ENCODE assay signal across 1 cellular context in genomic region chr2:238449909-238450417, GRCh38.
TF ChIP-seq lines count a peak whose summit lies in the region.

No MANE protein-coding gene starts in this region.

TF ChIP-seq in HepG2, 621 proteins besides CTCF, POLR2A, EP300 and RAD21 (continued from another document and continues in another):
- peak; percentile 95 for TF ChIP-seq ZNF317 (CRISPR knock-in tag; IDR thresholded peaks at IDR 0.05)
- peak; percentile 93 for TF ChIP-seq ZNF609 (CRISPR knock-in tag; IDR thresholded peaks at IDR 0.05; ENCODE audit: borderline replicate concordance)
- TF ChIP-seq YEATS2 (CRISPR knock-in tag; IDR thresholded peaks at IDR 0.05; ENCODE audit: borderline replicate concordance), result peak; percentile 91; the same call in 1 of the 2 replicates
- TF ChIP-seq ZNF468 (CRISPR knock-in tag; IDR thresholded peaks at IDR 0.05), result no peak
- TF ChIP-seq ISL2 (CRISPR knock-in tag; IDR thresholded peaks at IDR 0.05), result peak; percentile 82; the same call in 1 of the 2 replicates
- peak; percentile 99 for TF ChIP-seq ELF3 (CRISPR knock-in tag; IDR thresholded peaks at IDR 0.05)
- TF ChIP-seq SMAD1 (CRISPR knock-in tag; IDR thresholded peaks at IDR 0.05; ENCODE audit: borderline replicate concordance, low read depth), result peak; percentile 69; the same call in 1 of the 2 replicates
- peak; percentile 98 for TF ChIP-seq RARA (CRISPR knock-in tag; IDR thresholded peaks at IDR 0.05)
- no peak for TF ChIP-seq BATF2 (CRISPR knock-in tag; IDR thresholded peaks at IDR 0.05)
- TF ChIP-seq IRF2 (CRISPR knock-in tag; IDR thresholded peaks at IDR 0.05), result peak; percentile 99
- TF ChIP-seq ARNT2 (CRISPR knock-in tag; IDR thresholded peaks at IDR 0.05; ENCODE audit: low read depth), result peak; percentile 97
- TF ChIP-seq MEIS2 (CRISPR knock-in tag; IDR thresholded peaks at IDR 0.05), result peak; percentile 99
- peak; percentile 88; the same call in 1 of the 2 replicates for TF ChIP-seq ZBTB26 (CRISPR knock-in tag; IDR thresholded peaks at IDR 0.05; ENCODE audit: borderline replicate concordance)
- TF ChIP-seq PCBP1 (IDR thresholded peaks at IDR 0.05; ENCODE audit: borderline replicate concordance, low read depth, low read length), result no peak
- no peak for TF ChIP-seq SP140L (CRISPR knock-in tag; IDR thresholded peaks at IDR 0.05; ENCODE audit: borderline replicate concordance)
- TF ChIP-seq ARNT (IDR thresholded peaks at IDR 0.05), result no peak
- peak; percentile 78; the same call in 1 of the 2 replicates for TF ChIP-seq HIVEP1 (CRISPR knock-in tag; IDR thresholded peaks at IDR 0.05)
- peak; percentile 95 for TF ChIP-seq ZBTB10 (CRISPR knock-in tag; IDR thresholded peaks at IDR 0.05; ENCODE audit: borderline replicate concordance)
- peak; percentile 86; the same call in 1 of the 2 replicates for TF ChIP-seq TFDP1 (CRISPR knock-in tag; IDR thresholded peaks at IDR 0.05; ENCODE audit: borderline replicate concordance)
- peak; percentile 87 for TF ChIP-seq ZNF121 (CRISPR knock-in tag; IDR thresholded peaks at IDR 0.05)
- TF ChIP-seq ZNF687 (CRISPR knock-in tag; IDR thresholded peaks at IDR 0.05), result peak; percentile 96
- TF ChIP-seq ZNF431 (CRISPR knock-in tag; IDR thresholded peaks at IDR 0.05; ENCODE audit: borderline replicate concordance, low read depth), result peak; percentile 96
- peak; percentile 52; the same call in 1 of the 2 replicates for TF ChIP-seq KLF12 (CRISPR knock-in tag; IDR thresholded peaks at IDR 0.05; ENCODE audit: borderline replicate concordance)
- TF ChIP-seq ZNF704 (CRISPR knock-in tag; IDR thresholded peaks at IDR 0.05; ENCODE audit: borderline replicate concordance), result no peak
- peak; percentile 97 for TF ChIP-seq POGK (CRISPR knock-in tag; conservative IDR thresholded peaks at IDR 0.05)
- TF ChIP-seq ZNF10 (CRISPR knock-in tag; IDR thresholded peaks at IDR 0.05; ENCODE audit: borderline replicate concordance, low read depth), result no peak
- no peak for TF ChIP-seq U2AF2 (IDR thresholded peaks at IDR 0.05; ENCODE audit: low read depth, low read length)
- TF ChIP-seq CREBL2 (CRISPR knock-in tag; IDR thresholded peaks at IDR 0.05; ENCODE audit: borderline replicate concordance), result no peak
- peak; percentile 87 for TF ChIP-seq FOSL2 (CRISPR knock-in tag; IDR thresholded peaks at IDR 0.05)
- TF ChIP-seq KDM5A (IDR thresholded peaks at IDR 0.05; ENCODE audit: borderline replicate concordance, low read length), result peak; percentile 56; the same call in 1 of the 2 replicates
- TF ChIP-seq ARID5B (CRISPR knock-in tag; IDR thresholded peaks at IDR 0.05), result peak; percentile 99
- peak; percentile 57; the same call in 1 of the 2 replicates for TF ChIP-seq NFIC (IDR thresholded peaks at IDR 0.05; ENCODE audit: low read length)
